10 cellular contexts compared by ENCODE assay signal in the genomic region with DNA sequence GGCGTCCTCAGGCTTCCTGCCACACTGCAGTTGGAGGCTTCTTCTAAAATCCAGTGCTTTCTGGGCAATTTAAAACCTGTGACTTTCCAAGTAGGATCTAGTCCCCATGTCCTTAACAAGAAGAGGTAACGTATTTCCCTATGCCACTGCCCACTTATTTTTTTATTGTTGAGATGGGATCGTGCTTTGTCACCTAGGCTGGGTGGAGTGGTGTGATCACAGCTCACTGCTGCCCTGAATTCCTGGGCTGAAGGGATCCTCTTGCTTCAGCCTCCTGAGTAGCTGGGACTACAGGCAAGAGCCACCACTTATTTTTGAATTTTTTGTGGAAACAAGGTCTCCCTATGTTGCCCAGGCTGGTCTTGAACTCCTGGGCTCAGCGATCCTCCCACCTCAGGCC. TPM values are rescaled to one million over a fixed set of nuclear protein-coding genes. Genes with fewer than 3 reads are reported as not detected.
A peak's percentile ranks its signal among the peaks of the same experiment; 100 is the strongest.
DNase-seq lines count a peak whose midpoint lies in the region; ATAC-seq and TF ChIP-seq lines count a peak whose summit lies in the region.
"Had no signal": no experiment of that assay in that cellular context is flagged by ENCODE, and none has a peak within 500 bp of the region (broad histone marks: within the 10 kb centered on the region; RNA-seq: fewer than 3 reads in every experiment).

No MANE protein-coding gene starts in this region.

- no peaks in the 10 kb centered on the region for H3K9me3 Mint-ChIP-seq in activated T-cell treated with anti-CD3 and anti-CD28 coated beads, Interleukin-2, amount 50 U/mL, for 72 hours
- no peaks in the 10 kb centered on the region for H3K9me3 Mint-ChIP-seq in brain

- H3K9me3 ChIP-seq in mesodermal cell (ENCODE audit: control insufficient read depth, low read length) (no peaks in the 10 kb centered on the region), tibial nerve (no peaks in the 10 kb centered on the region)

- H3K36me3 Mint-ChIP-seq in activated T-cell treated with anti-CD3 and anti-CD28 coated beads, Interleukin-2, amount 50 U/mL, for 72 hours (ENCODE audit: insufficient read depth in 2 of 2), result peaks cover 5 to 19% of the 10 kb centered on the region in 2 donors
- H3K36me3 Mint-ChIP-seq in brain, result peaks cover 47% of the 10 kb centered on the region

- H3K4me1 ChIP-seq in mesodermal cell (ENCODE audit: control insufficient read depth, insufficient read depth, low read length, poor library complexity, severe bottlenecking), result peaks cover 35% of the 10 kb centered on the region
- H3K4me1 ChIP-seq in tibial nerve, result peaks cover 0 to 87% (median 57%) of the 10 kb centered on the region in 4 donors

- H3K27me3 Mint-ChIP-seq in activated T-cell treated with anti-CD3 and anti-CD28 coated beads, Interleukin-2, amount 50 U/mL, for 72 hours (ENCODE audit: low read depth), result no peaks in the 10 kb centered on the region
- no peaks in the 10 kb centered on the region for H3K27me3 Mint-ChIP-seq in brain

- TF ChIP-seq CTCF in brain (conservative IDR thresholded peaks at IDR 0.05) (no peak), tibial nerve (IDR thresholded peaks at IDR 0.05) (no peak)

- H3K4me3 ChIP-seq in mesodermal cell (ENCODE audit: extremely low read depth, insufficient read depth, low read length, poor library complexity, severe bottlenecking) (no peak overlapping the region), tibial nerve (no peak overlapping the region)

- no peak for ATAC-seq in activated T-cell treated with anti-CD3 and anti-CD28 coated beads, Interleukin-2, amount 50 U/mL, for 72 hours (replicated peaks in 1 of 2)
- no peak for ATAC-seq in GM19452 (IDR thresholded peaks at IDR 0.05; ENCODE audit: unreplicated experiment)
- no peak for ATAC-seq in HG03460 (IDR thresholded peaks at IDR 0.05; ENCODE audit: unreplicated experiment)

- no peak overlapping the region for H3K4me3 Mint-ChIP-seq in activated T-cell treated with anti-CD3 and anti-CD28 coated beads, Interleukin-2, amount 50 U/mL, for 72 hours
- peak overlapping the region in 1 of 5 experiments; percentile 24 for H3K4me3 Mint-ChIP-seq in brain

- WGBS in mesodermal cell (ENCODE audit: insufficient coverage in 2 of 2), 2 experiments, result 84 to 86% methylated on average over 2 to 3 of the region's 4 CpGs
- WGBS in tibial nerve, 2 donors, result 83 to 86% methylated on average over 4 of the region's 4 CpGs

- peaks cover 68% of the 10 kb centered on the region for H3K36me3 ChIP-seq in mesodermal cell (ENCODE audit: control insufficient read depth, insufficient read depth, low read length)
- H3K36me3 ChIP-seq in tibial nerve, result peaks cover 0 to 22% (median 4%) of the 10 kb centered on the region in 3 donors

- no peak for DNase-seq in activated T-cell treated with anti-CD3 and anti-CD28 coated beads, Interleukin-2, amount 50 U/mL, for 72 hours
- no peak for DNase-seq in activated T-cell treated with anti-CD3 and anti-CD28 coated beads, Interleukin-2, amount 50 U/mL, for 1 hour
- no peak for DNase-seq in tibial nerve (ENCODE audit: low spot score in 2 of 2)
- DNase-seq in stimulated activated CD4-positive, alpha-beta T cell treated with anti-CD3 and anti-CD28 coated beads, Interleukin-2, amount 100 ng/mL, for 24 hours, result no peak
- DNase-seq: midbrain, NCI-H187 treated with DMSO at 0.1 percent for 48 hours had no signal

- H3K27ac ChIP-seq in mesodermal cell (ENCODE audit: low read depth, low read length, severe bottlenecking) (peak overlapping the region; percentile 88), tibial nerve (peak overlapping the region in 3 of 4 donors; percentile 43 to 81 (median 67))

- peaks cover 73% of the 10 kb centered on the region for H3K4me1 Mint-ChIP-seq in activated T-cell treated with anti-CD3 and anti-CD28 coated beads, Interleukin-2, amount 50 U/mL, for 72 hours (ENCODE audit: low read depth)
- peaks cover 58% of the 10 kb centered on the region for H3K4me1 Mint-ChIP-seq in brain

- H3K27ac Mint-ChIP-seq in activated T-cell treated with anti-CD3 and anti-CD28 coated beads, Interleukin-2, amount 50 U/mL, for 72 hours, result peak overlapping the region; percentile 9
- H3K27ac Mint-ChIP-seq in brain, result peak overlapping the region in 4 of 5 experiments; percentile 19 to 81 (median 34)

- no peaks in the 10 kb centered on the region for H3K27me3 ChIP-seq in tibial nerve

- TF ChIP-seq POLR2A in tibial nerve (IDR thresholded peaks at IDR 0.05), result no peak

- no peak for TF ChIP-seq EP300 in tibial nerve (IDR thresholded peaks at IDR 0.05)

RNA-seq across cellular contexts. Expression of a gene that starts 10.0 kb away (rescaled TPM):
- 100 to 1,000 TPM; 171 to 176 TPM for total RNA-seq in activated T-cell treated with anti-CD3 and anti-CD28 coated beads, Interleukin-2, amount 50 U/mL, for 72 hours
- 328 TPM for polyA plus RNA-seq in brain (ENCODE audit: insufficient read depth, low read depth, low replicate concordance)
- 293 TPM for polyA plus RNA-seq in mesodermal cell (2013, experiment 1 of 2)
- polyA plus RNA-seq in mesodermal cell (2013, experiment 2 of 2), result 284 TPM
- 100 to 1,000 TPM; 133 to 222 (median 140) TPM for total RNA-seq in tibial nerve

RNA-seq across cellular contexts. Expression of a gene that starts 35.6 kb away (rescaled TPM):
- 10 to 100 TPM; 15.0 to 19.6 TPM for total RNA-seq in activated T-cell treated with anti-CD3 and anti-CD28 coated beads, Interleukin-2, amount 50 U/mL, for 72 hours
- polyA plus RNA-seq in brain (ENCODE audit: insufficient read depth, low read depth, low replicate concordance), result 19.6 TPM
- polyA plus RNA-seq in mesodermal cell (2013, experiment 1 of 2), result 20.4 TPM
- 21.9 TPM for polyA plus RNA-seq in mesodermal cell (2013, experiment 2 of 2)
- 10 to 100 TPM in 3 of 4 donors, 1 to 10 TPM in 1; 8.4 to 17.6 (median 14.3) TPM for total RNA-seq in tibial nerve
